ENCODE assay signal across 10 cellular contexts in genomic region chr9:36163049-36163839, GRCh38. TPM values are rescaled to one million over a fixed set of nuclear protein-coding genes. Genes with fewer than 3 reads are reported as not detected.
DNase-seq lines count a peak whose midpoint lies in the region; ATAC-seq and TF ChIP-seq lines count a peak whose summit lies in the region.
"Had no signal": no experiment of that assay in that cellular context is flagged by ENCODE, and none has a peak within 500 bp of the region (broad histone marks: within the 10 kb centered on the region; RNA-seq: fewer than 3 reads in every experiment).

No MANE protein-coding gene starts in this region.

- H3K27me3 ChIP-seq in HUES48 (ENCODE audit: control insufficient read depth, insufficient read depth, low read length) (no peaks in the 10 kb centered on the region), left lung (peaks cover 0 to 7% of the 10 kb centered on the region in 2 donors), suprapubic skin (no peaks in the 10 kb centered on the region)
- H3K27me3 ChIP-seq: right lobe of liver had no signal

- TF ChIP-seq EP300 in suprapubic skin (IDR thresholded peaks at IDR 0.05) = no peak

- no peak for TF ChIP-seq POLR2A in suprapubic skin (IDR thresholded peaks at IDR 0.05)

- H3K4me3 Mint-ChIP-seq in activated T-helper 17 cell treated with anti-CD3 and anti-CD28 coated beads, Interleukin-2, amount 50 U/mL, for 72 hours = no peak overlapping the region

- no peaks in the 10 kb centered on the region for H3K36me3 Mint-ChIP-seq in activated T-helper 17 cell treated with anti-CD3 and anti-CD28 coated beads, Interleukin-2, amount 50 U/mL, for 72 hours (ENCODE audit: low read depth)

- H3K9me3 Mint-ChIP-seq in activated T-helper 17 cell treated with anti-CD3 and anti-CD28 coated beads, Interleukin-2, amount 50 U/mL, for 72 hours = no peaks in the 10 kb centered on the region

- intact Hi-C loops in left lung (cut with DNase I) = no loop called here

- no peak overlapping the region for H3K27ac Mint-ChIP-seq in activated T-helper 17 cell treated with anti-CD3 and anti-CD28 coated beads, Interleukin-2, amount 50 U/mL, for 72 hours

- peak overlapping the region; percentile 91 for H3K27ac ChIP-seq in HUES48 (ENCODE audit: low read depth, low read length)
- H3K27ac ChIP-seq in coronary artery = peak overlapping the region; percentile 61 to 86
- peak overlapping the region; percentile 34 to 70 for H3K27ac ChIP-seq in left lung
- H3K27ac ChIP-seq in suprapubic skin = peak overlapping the region; percentile 70
- H3K27ac ChIP-seq: right lobe of liver had no signal

- peak overlapping the region; percentile 62 for H3K9ac ChIP-seq in HUES48 (ENCODE audit: low read depth, low read length)

- H3K4me3 ChIP-seq in HUES48 (ENCODE audit: low read depth, low read length) = no peak overlapping the region
- H3K4me3 ChIP-seq in coronary artery = no peak overlapping the region
- no peak overlapping the region for H3K4me3 ChIP-seq in left lung
- no peak overlapping the region for H3K4me3 ChIP-seq in suprapubic skin
- H3K4me3 ChIP-seq: right lobe of liver had no signal

- 53% methylated on average over 5 of the region's 9 CpGs for WGBS in suprapubic skin

- peaks cover 10% of the 10 kb centered on the region for H3K4me1 Mint-ChIP-seq in activated T-helper 17 cell treated with anti-CD3 and anti-CD28 coated beads, Interleukin-2, amount 50 U/mL, for 72 hours

- H3K27me3 Mint-ChIP-seq in activated T-helper 17 cell treated with anti-CD3 and anti-CD28 coated beads, Interleukin-2, amount 50 U/mL, for 72 hours = no peaks in the 10 kb centered on the region

- H3K4me1 ChIP-seq in HUES48 (ENCODE audit: control insufficient read depth, insufficient read depth, low read length) (peaks cover 25% of the 10 kb centered on the region), left lung (peaks cover 9 to 36% of the 10 kb centered on the region in 2 donors), suprapubic skin (peaks cover 47% of the 10 kb centered on the region)
- H3K4me1 ChIP-seq: right lobe of liver had no signal

- peak; percentile 12 for ATAC-seq in left lung
- ATAC-seq in GM19324 (IDR thresholded peaks at IDR 0.05; ENCODE audit: low FRiP score, unreplicated experiment) = no peak
- no peak for ATAC-seq in activated T-helper 17 cell treated with anti-CD3 and anti-CD28 coated beads, Interleukin-2, amount 50 U/mL, for 72 hours (replicated peaks)
- no peak for ATAC-seq in GM21576 (IDR thresholded peaks at IDR 0.05; ENCODE audit: unreplicated experiment)

- H3K36me3 ChIP-seq in HUES48 (ENCODE audit: control insufficient read depth, insufficient read depth, low read length) (no peaks in the 10 kb centered on the region), left lung (peaks cover 0 to 19% of the 10 kb centered on the region in 2 donors), suprapubic skin (no peaks in the 10 kb centered on the region)
- H3K36me3 ChIP-seq: right lobe of liver had no signal

- TF ChIP-seq CTCF in coronary artery (IDR thresholded peaks at IDR 0.05) (no peak), left lung (IDR thresholded peaks at IDR 0.05) (no peak), suprapubic skin (IDR thresholded peaks at IDR 0.05) (no peak)

- H3K9me3 ChIP-seq in HUES48 (ENCODE audit: control insufficient read depth, insufficient read depth, low read length) (no peaks in the 10 kb centered on the region), left lung (no peaks in the 10 kb centered on the region), suprapubic skin (no peaks in the 10 kb centered on the region)
- H3K9me3 ChIP-seq: right lobe of liver had no signal

- DNase-seq in coronary artery (ENCODE audit: low spot score) = no peak
- DNase-seq in left lung = peak in 1 of 2 donors; percentile 58
- no peak for DNase-seq in suprapubic skin (ENCODE audit: low spot score in 2 of 2)
- DNase-seq in DMS153 (lab: John Stamatoyannopoulos, UW) = no peak
- DNase-seq: T-helper 1 cell had no signal

RNA-seq across cellular contexts. Expression of gene CCIN, which starts 5.9 kb away (rescaled TPM):
- total RNA-seq in left lung = 1 to 10 TPM in 1 of 2 donors, under 1 TPM in 1; 0.67 to 1.5 TPM
- total RNA-seq in suprapubic skin = not detected
- total RNA-seq in activated T-helper 17 cell treated with anti-CD3 and anti-CD28 coated beads, Interleukin-2, amount 50 U/mL, for 72 hours = not detected
- total RNA-seq: right lobe of liver had no signal

RNA-seq across cellular contexts. Expression of gene GLIPR2, which starts 26.7 kb away (rescaled TPM):
- total RNA-seq in left lung = 10 to 100 TPM; 47.7 to 94.5 TPM
- total RNA-seq in suprapubic skin = 1 to 10 TPM; 3.2 to 8.8 (median 5.6) TPM
- 10 to 100 TPM; 10.2 to 10.7 TPM for total RNA-seq in activated T-helper 17 cell treated with anti-CD3 and anti-CD28 coated beads, Interleukin-2, amount 50 U/mL, for 72 hours

RNA-seq across cellular contexts. Expression of gene CLTA, which starts 27.5 kb away (rescaled TPM):
- total RNA-seq in left lung = 100 to 1,000 TPM; 199 to 219 TPM
- 100 to 1,000 TPM; 128 to 148 (median 130) TPM for total RNA-seq in suprapubic skin
- total RNA-seq in activated T-helper 17 cell treated with anti-CD3 and anti-CD28 coated beads, Interleukin-2, amount 50 U/mL, for 72 hours = 100 to 1,000 TPM in 1 of 2 donors, 10 to 100 TPM in 1; 69.3 to 166 TPM

Comparison
In these comparisons a context has a peak if more than half of its experiments do, and no peak if none do; other contexts are left out.
1. RNA of gene GLIPR2, which starts 26.7 kb away (total RNA-seq): 47.7 to 94.5 TPM in left lung; 10.2 to 10.7 TPM in activated T-helper 17 cell treated with anti-CD3 and anti-CD28 coated beads, Interleukin-2, amount 50 U/mL, for 72 hours and 3.2 to 8.8 TPM in suprapubic skin; every median in the first group is over 4 times any median in the second.
2. Peak in every context shown above with its lines, with median percentiles within 50 percentile points of each other: H3K27ac ChIP-seq.